28 cellular contexts compared by ENCODE assay signal in genomic region chr11:127902405-127902804, GRCh38.
"Had no signal": no experiment of that assay in that cellular context is flagged by ENCODE, and none has a peak within 500 bp of the region (broad histone marks: within the 10 kb centered on the region; RNA-seq: fewer than 3 reads in every experiment).

No MANE protein-coding gene starts in this region.

- H3K27me3 Mint-ChIP-seq: dendritic cell treated with granulocyte-macrophage colony-stimulating factor and Interleukin-4, amounts not matched to agents 40 ng/mL and 50 ng/mL, for 4 days; naive B cell had no signal

- H3K27ac Mint-ChIP-seq: activated naive CD4-positive, alpha-beta T cell treated with anti-CD3 and anti-CD28 coated beads for 36 hours; activated naive CD8-positive, alpha-beta T cell treated with anti-CD3 and anti-CD28 coated beads, Interleukin-2, amount 10 ng/mL, durations not matched to agents 7 days and 5 days; dendritic cell treated with granulocyte-macrophage colony-stimulating factor and Interleukin-4, amounts not matched to agents 40 ng/mL and 50 ng/mL, for 4 days; mesothelial cell of epicardium; naive B cell; stimulated activated naive CD8-positive, alpha-beta T cell treated with anti-CD3 and anti-CD28 coated beads, Interleukin-15, Interleukin-2, amounts not matched to agents 100 ng/mL and 50 ng/mL, for 24 hours; T-helper 1 cell treated with Interleukin-12 subunit alpha and Interleukin-12 subunit beta and Interleukin-4 antibody, amounts not matched to agents 30 μg/mL and 1 μg/mL, for 36 hours had no signal

- H3K9me3 Mint-ChIP-seq: activated naive CD4-positive, alpha-beta T cell treated with anti-CD3 and anti-CD28 coated beads for 36 hours; stimulated activated naive CD8-positive, alpha-beta T cell treated with anti-CD3 and anti-CD28 coated beads, Interleukin-15, Interleukin-2, amounts not matched to agents 100 ng/mL and 50 ng/mL, for 24 hours; T-helper 1 cell treated with Interleukin-12 subunit alpha and Interleukin-12 subunit beta and Interleukin-4 antibody, amounts not matched to agents 30 μg/mL and 1 μg/mL, for 36 hours had no signal

- H3K4me1 Mint-ChIP-seq: activated naive CD8-positive, alpha-beta T cell treated with anti-CD3 and anti-CD28 coated beads, Interleukin-2, amount 10 ng/mL, durations not matched to agents 7 days and 5 days; naive B cell had no signal

- H3K9me3 ChIP-seq: gastrocnemius medialis, right lobe of liver, thoracic aorta, uterus had no signal

- H3K4me3 Mint-ChIP-seq: activated naive CD4-positive, alpha-beta T cell treated with anti-CD3 and anti-CD28 coated beads for 36 hours; activated naive CD8-positive, alpha-beta T cell treated with anti-CD3 and anti-CD28 coated beads, Interleukin-2, amount 10 ng/mL, durations not matched to agents 7 days and 5 days; dendritic cell treated with granulocyte-macrophage colony-stimulating factor and Interleukin-4, amounts not matched to agents 40 ng/mL and 50 ng/mL, for 4 days; mesothelial cell of epicardium; naive B cell; stimulated activated naive CD8-positive, alpha-beta T cell treated with anti-CD3 and anti-CD28 coated beads, Interleukin-15, Interleukin-2, amounts not matched to agents 100 ng/mL and 50 ng/mL, for 24 hours; T-helper 1 cell treated with Interleukin-12 subunit alpha and Interleukin-12 subunit beta and Interleukin-4 antibody, amounts not matched to agents 30 μg/mL and 1 μg/mL, for 36 hours had no signal

- ATAC-seq: activated CD4-positive, CD25-positive, alpha-beta regulatory T cell treated with anti-CD3 and anti-CD28 coated beads, Interleukin-2, amount 50 U/mL, for 24 hours; gastrocnemius medialis; left colon; right lobe of liver had no signal

- H3K36me3 Mint-ChIP-seq: activated naive CD8-positive, alpha-beta T cell treated with anti-CD3 and anti-CD28 coated beads, Interleukin-2, amount 10 ng/mL, durations not matched to agents 7 days and 5 days; mesothelial cell of epicardium; naive B cell had no signal

- H3K36me3 ChIP-seq: esophagus muscularis mucosa, gastrocnemius medialis, neutrophil, right lobe of liver, thoracic aorta, uterus, WERI-Rb-1 had no signal

- H3K27me3 ChIP-seq: esophagus muscularis mucosa, gastrocnemius medialis, neutrophil, right lobe of liver, uterus had no signal

- H3K27ac ChIP-seq: esophagus muscularis mucosa, gastrocnemius medialis, neutrophil, right lobe of liver, thoracic aorta, uterus, WERI-Rb-1 had no signal

- DNase-seq: activated CD4-positive, alpha-beta T cell treated with anti-CD3 and anti-CD28 coated beads for 48 hours; activated CD4-positive, alpha-beta T cell treated with anti-CD3 and anti-CD28 coated beads, Interleukin-2, amount 50 U/mL, for 48 hours; activated CD8-positive, alpha-beta memory T cell treated with anti-CD3 and anti-CD28 coated beads for 24 hours; activated effector memory CD4-positive, alpha-beta T cell treated with anti-CD3 and anti-CD28 coated beads, Interleukin-2, amount 50 U/mL, for 16 hours; activated naive CD4-positive, alpha-beta T cell treated with anti-CD3 and anti-CD28 coated beads for 36 hours; activated naive CD8-positive, alpha-beta T cell treated with anti-CD3 and anti-CD28 coated beads, Interleukin-2, amount 10 ng/mL, durations not matched to agents 7 days and 5 days; amniotic stem cell; caudate nucleus; effector CD4-positive, alpha-beta T cell; gastrocnemius medialis; hippocampal formation; left colon; naive B cell; right lobe of liver; stimulated activated CD4-positive, alpha-beta T cell treated with anti-CD3 and anti-CD28 coated beads, Interleukin-12 subunit alpha, Interleukin-12 subunit beta, amount 100 ng/mL, for 4 hours; stimulated activated CD4-positive, alpha-beta T cell treated with anti-CD3 and anti-CD28 coated beads, Interleukin-4, amount 100 ng/mL, for 1 hour; T-helper 9 cell; trophoblast cell; uterus; WERI-Rb-1 had no signal

- H3K4me3 ChIP-seq: esophagus muscularis mucosa, gastrocnemius medialis, right lobe of liver, thoracic aorta, uterus had no signal

- H3K4me1 ChIP-seq: esophagus muscularis mucosa, gastrocnemius medialis, right lobe of liver, uterus had no signal
